8 cellular contexts compared by ENCODE assay signal in genomic region chr2:39436592-39437521, GRCh38. TPM values are rescaled to one million over a fixed set of nuclear protein-coding genes. Genes with fewer than 3 reads are reported as not detected.
DNase-seq lines count a peak whose midpoint lies in the region; ATAC-seq and TF ChIP-seq lines count a peak whose summit lies in the region.

TSS of gene MAP4K3 (minus strand) at chr2:39437285. CDS start at chr2:39436987, 298 bp downstream.

- peaks cover 39% of the 10 kb centered on the region for H3K4me1 ChIP-seq in A673 (ENCODE audit: insufficient read depth, low read length, poor library complexity, severe bottlenecking)
- H3K4me1 ChIP-seq in breast epithelium = peaks cover 0 to 22% of the 10 kb centered on the region in 2 donors
- peaks cover 41% of the 10 kb centered on the region for H3K4me1 ChIP-seq in iPS-20b (ENCODE audit: insufficient read depth, low read length)

- BruUV-seq in A673 (replicated peaks; lab: Mats Ljungman, UMichigan) = no TSS peak

- H3K27me3 ChIP-seq in A673 (replicated peaks; ENCODE audit: insufficient read depth, low read depth, low read length, poor library complexity) = no peaks in the 10 kb centered on the region
- no peaks in the 10 kb centered on the region for H3K27me3 ChIP-seq in breast epithelium
- H3K27me3 ChIP-seq in iPS-20b (ENCODE audit: insufficient read depth, low read length) = no peaks in the 10 kb centered on the region

- H3K4me3 ChIP-seq in A673 (ENCODE audit: low read depth, low read length, poor library complexity, severe bottlenecking) (peak within 1 kb of the TSS; percentile 87), breast epithelium (peak within 1 kb of the TSS; percentile 85 to 93 (median 85)), iPS-20b (ENCODE audit: low read length) (peak within 1 kb of the TSS; percentile 95), skin epidermis (peak within 1 kb of the TSS; percentile 75 to 98 (median 85))

- H3K9me3 ChIP-seq in A673 (ENCODE audit: low read depth, low read length, poor library complexity, severe bottlenecking) (no peaks in the 10 kb centered on the region), breast epithelium (no peaks in the 10 kb centered on the region), iPS-20b (ENCODE audit: insufficient read depth, low read depth, low read length) (no peaks in the 10 kb centered on the region)

- DNase-seq in A673 (ENCODE audit: low spot score) = peak; percentile 97
- peak; percentile 95 for DNase-seq in NCI-H2171 treated with DMSO at 0.1 percent for 48 hours (lab: John Stamatoyannopoulos, UW)
- peak; percentile 89 for DNase-seq in breast epithelium (ENCODE audit: low spot score in 2 of 2)

- CTCF ChIA-PET in A673 (lab: Charles Lee) = no interaction called here

- H3K36me3 ChIP-seq in A673 (ENCODE audit: insufficient read depth, low read length, poor library complexity, severe bottlenecking) (no peaks in the 10 kb centered on the region), breast epithelium (no peaks in the 10 kb centered on the region), iPS-20b (ENCODE audit: insufficient read depth, low read depth, low read length) (no peaks in the 10 kb centered on the region)

- H3K9ac ChIP-seq in iPS-20b (ENCODE audit: low read depth, low read length) = peak within 1 kb of the TSS; percentile 82

- TF ChIP-seq POLR2A in breast epithelium (IDR thresholded peaks at IDR 0.05) = peak; percentile 70

- POLR2A ChIA-PET in A673 (lab: Charles Lee; ENCODE audit: low non-redundant PET) = no interaction called here

- intact Hi-C loops in A673 (cut with micrococcal nuclease; ENCODE audit: unreplicated experiment) (no loop called here), breast epithelium (cut with DNase I; ENCODE audit: low total_unique reads) (loop anchor here (10.0 kb wide), 1 partner anchor 1132 kb away; no protein-coding TSS in a partner anchor)

- ATAC-seq in GM18868 (IDR thresholded peaks at IDR 0.05; ENCODE audit: unreplicated experiment) = peak; percentile 87
- ATAC-seq in HG03103 (IDR thresholded peaks at IDR 0.05; ENCODE audit: low read depth, unreplicated experiment) = peak; percentile 72

- TF ChIP-seq CTCF in A673 (conservative IDR thresholded peaks at IDR 0.05; ENCODE audit: low read depth, low read length) = no peak
- TF ChIP-seq CTCF in VCaP (conservative IDR thresholded peaks at IDR 0.05) = no peak
- TF ChIP-seq CTCF in breast epithelium (IDR thresholded peaks at IDR 0.05) = no peak

- H3K27ac ChIP-seq in A673 (ENCODE audit: low read depth, low read length, poor library complexity, severe bottlenecking) = peak within 1 kb of the TSS; percentile 92
- H3K27ac ChIP-seq in VCaP = peak within 1 kb of the TSS; percentile 96
- peak within 1 kb of the TSS; percentile 96 to 98 for H3K27ac ChIP-seq in breast epithelium
- peak within 1 kb of the TSS; percentile 53 for H3K27ac ChIP-seq in iPS-20b (ENCODE audit: low read length)
- H3K27ac ChIP-seq in skin epidermis = peak within 1 kb of the TSS; percentile 74 to 99 (median 92)

RNA-seq across cellular contexts. Expression of gene MAP4K3, which starts in this region (rescaled TPM):
- 29.0 and 35.5 TPM in 2 replicates for total RNA-seq in A673 (2021)
- total RNA-seq in breast epithelium = 100 to 1,000 TPM in 1 of 3 donors, 10 to 100 TPM in 2; 56.2 to 101 (median 69.8) TPM

Comparison
In these comparisons a context has a peak if more than half of its experiments do, and no peak if none do; other contexts are left out.
1. Peak in every context shown above with its lines: DNase-seq, ATAC-seq, H3K4me3 ChIP-seq and H3K27ac ChIP-seq.